8 cellular contexts compared by ENCODE assay signal in genomic region chr17:62558941-62559340, GRCh38.
DNase-seq lines count a peak whose midpoint lies in the region; ATAC-seq, FAIRE-seq and TF ChIP-seq lines count a peak whose summit lies in the region.
"Not testable (repeated sequence)": the region's sequence is repeated elsewhere in the genome, so short reads cannot be mapped to it uniquely, and the experiment has no call there.

No MANE protein-coding gene starts in this region.

- H3K4me3 ChIP-seq in choroid plexus epithelial cell (ENCODE audit: low read depth, low read length); mesodermal cell (ENCODE audit: extremely low read depth, insufficient read depth, low read length, poor library complexity, severe bottlenecking); upper lobe of right lung: not testable (repeated sequence)

- H3K36me3 ChIP-seq in mesodermal cell (ENCODE audit: control insufficient read depth, insufficient read depth, low read length): peaks cover 51% of the 10 kb centered on the region
- H3K36me3 ChIP-seq in upper lobe of right lung: peaks cover 27% of the 10 kb centered on the region

- not testable (repeated sequence) for H3K27me3 ChIP-seq in upper lobe of right lung

- not testable (repeated sequence) for H3K9me3 ChIP-seq in mesodermal cell (ENCODE audit: control insufficient read depth, low read length); upper lobe of right lung

- not testable (repeated sequence) for H3K27me3 Mint-ChIP-seq in glutamatergic neuron (ENCODE audit: unreplicated experiment)

- H3K4me3 Mint-ChIP-seq in glutamatergic neuron (ENCODE audit: unreplicated experiment): not testable (repeated sequence)

- H3K4me1 ChIP-seq in mesodermal cell (ENCODE audit: control insufficient read depth, insufficient read depth, low read length, poor library complexity, severe bottlenecking); upper lobe of right lung: not testable (repeated sequence)

- peak; percentile 43 for ATAC-seq in upper lobe of right lung

- 83% methylated on average over 1 of the region's 4 CpGs; no CpG with 5 or more reads in 1 of the 2 experiments for WGBS in mesodermal cell (ENCODE audit: insufficient coverage in 2 of 2), 2 experiments

- not testable (repeated sequence) for TF ChIP-seq CTCF in choroid plexus epithelial cell (conservative IDR thresholded peaks at IDR 0.05; ENCODE audit: low read depth, low read length); glutamatergic neuron (IDR thresholded peaks at IDR 0.05; ENCODE audit: partially characterized antibody, unreplicated experiment); upper lobe of right lung (IDR thresholded peaks at IDR 0.05)

- H3K9me3 Mint-ChIP-seq in glutamatergic neuron (ENCODE audit: unreplicated experiment): not testable (repeated sequence)

- H3K36me3 Mint-ChIP-seq in glutamatergic neuron (ENCODE audit: unreplicated experiment): not testable (repeated sequence)

- intact Hi-C loops in upper lobe of right lung (cut with DNase I): not testable (repeated sequence)

- H3K27ac ChIP-seq in mesodermal cell (ENCODE audit: low read depth, low read length, severe bottlenecking): peak overlapping the region; percentile 41
- not testable (repeated sequence) for H3K27ac ChIP-seq in upper lobe of right lung

- H3K4me1 Mint-ChIP-seq in glutamatergic neuron (ENCODE audit: low read depth, unreplicated experiment): not testable (repeated sequence)

- peak; percentile 15 for FAIRE-seq in GM18507 (lab: Jason Lieb, UNC)

- H3K27ac Mint-ChIP-seq in glutamatergic neuron (ENCODE audit: unreplicated experiment): peak overlapping the region; percentile 64

- DNase-seq in GM18507 (ENCODE audit: extremely low spot score, insufficient read length, low read depth); glutamatergic neuron; upper lobe of right lung: not testable (repeated sequence)
- DNase-seq in LHCN-M2 (ENCODE audit: low read depth) (peak; percentile 57), NCI-H748 (lab: John Stamatoyannopoulos, UW; ENCODE audit: unreplicated experiment) (peak; percentile 3), amniotic epithelial cell (ENCODE audit: low read depth) (peak; percentile 54), choroid plexus epithelial cell (ENCODE audit: low read depth) (peak; percentile 52)
